In the genomic region with DNA sequence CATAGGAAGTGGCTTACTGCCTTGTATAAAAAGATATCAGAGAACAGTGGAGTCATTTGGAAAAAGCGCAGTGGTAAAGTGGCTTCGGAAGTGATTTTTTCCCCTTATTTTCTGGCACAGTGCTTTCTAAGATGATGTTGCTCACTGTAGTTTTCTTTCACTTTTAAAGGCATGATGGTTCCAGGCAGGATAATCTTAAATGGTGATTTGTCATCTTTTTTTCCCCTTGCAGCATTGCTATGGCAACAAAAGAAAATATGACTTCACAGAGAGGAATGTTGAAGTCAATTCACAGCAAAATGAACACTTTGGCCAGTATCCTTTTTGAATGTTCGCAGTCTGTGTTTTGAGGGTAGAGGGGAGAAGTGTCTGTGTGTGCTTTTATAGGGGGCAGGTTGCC, we compare ENCODE assay signal across 10 cellular contexts. TPM values are rescaled to one million over a fixed set of nuclear protein-coding genes. Genes with fewer than 3 reads are reported as not detected.
A peak's percentile ranks its signal among the peaks of the same experiment; 100 is the strongest.
DNase-seq lines count a peak whose midpoint lies in the region; ATAC-seq and TF ChIP-seq lines count a peak whose summit lies in the region.
"Had no signal": no experiment of that assay in that cellular context is flagged by ENCODE, and none has a peak within 500 bp of the region (broad histone marks: within the 10 kb centered on the region; RNA-seq: fewer than 3 reads in every experiment).

No MANE protein-coding gene starts in this region.

- H3K36me3 Mint-ChIP-seq in activated naive CD8-positive, alpha-beta T cell treated with anti-CD3 and anti-CD28 coated beads, Interleukin-2, amount 50 U/mL, for 24 hours (ENCODE audit: low read depth) = peaks cover 51% of the 10 kb centered on the region

- no peak for TF ChIP-seq POLR2A in erythroblast (IDR thresholded peaks at IDR 0.05; ENCODE audit: low read length)

- no peak overlapping the region for H3K4me3 Mint-ChIP-seq in activated naive CD8-positive, alpha-beta T cell treated with anti-CD3 and anti-CD28 coated beads, Interleukin-2, amount 50 U/mL, for 24 hours

- ATAC-seq in activated naive CD8-positive, alpha-beta T cell treated with anti-CD3 and anti-CD28 coated beads, Interleukin-2, amount 50 U/mL, for 24 hours = no peak
- peak; percentile 31 for ATAC-seq in Right ventricle myocardium superior (ENCODE audit: poor library complexity)

- H3K4me1 Mint-ChIP-seq in activated naive CD8-positive, alpha-beta T cell treated with anti-CD3 and anti-CD28 coated beads, Interleukin-2, amount 50 U/mL, for 24 hours = peaks cover 9% of the 10 kb centered on the region

- no peaks in the 10 kb centered on the region for H3K9me3 Mint-ChIP-seq in activated naive CD8-positive, alpha-beta T cell treated with anti-CD3 and anti-CD28 coated beads, Interleukin-2, amount 50 U/mL, for 24 hours

- POLR2A ChIA-PET in GM10248 (lab: Yijun Ruan, JAX) = no interaction called here

- DNase-seq in GM04503 (ENCODE audit: low read depth) = peak; percentile 82
- DNase-seq in activated naive CD8-positive, alpha-beta T cell treated with anti-CD3 and anti-CD28 coated beads, Interleukin-2, amount 50 U/mL, for 24 hours = no peak
- DNase-seq in Right ventricle myocardium superior = no peak
- DNase-seq in smooth muscle cell of the brain vasculature (ENCODE audit: low read depth, low spot score) = peak; percentile 37
- DNase-seq in erythroblast (lab: John Stamatoyannopoulos, UW) = no peak
- DNase-seq in GM10248 (ENCODE audit: extremely low spot score) = no peak
- DNase-seq in HUDEP-2 (lab: John Stamatoyannopoulos, UW; ENCODE audit: unreplicated experiment in 76 of 76) = no peak
- no peak for DNase-seq in cortex of kidney (lab: John Stamatoyannopoulos, UW)
- DNase-seq: activated CD8-positive, alpha-beta memory T cell treated with anti-CD3 and anti-CD28 coated beads for 24 hours; KBM-7 had no signal

- intact Hi-C loops in Right ventricle myocardium superior (cut with DNase I) = no loop called here

- H3K27me3 Mint-ChIP-seq in activated naive CD8-positive, alpha-beta T cell treated with anti-CD3 and anti-CD28 coated beads, Interleukin-2, amount 50 U/mL, for 24 hours = no peaks in the 10 kb centered on the region

- no peak for TF ChIP-seq CTCF in GM10248 (IDR thresholded peaks at IDR 0.05; ENCODE audit: control extremely low read depth, extremely low read depth, low read depth, missing control alignments)

- CTCF ChIA-PET in GM10248 (lab: Yijun Ruan, JAX) = interaction anchor here (1.0 kb wide), 1 partner anchor 12 kb away, joined by 3 read pairs; no protein-coding TSS in a partner anchor

- peak overlapping the region; percentile 23 for H3K27ac Mint-ChIP-seq in activated naive CD8-positive, alpha-beta T cell treated with anti-CD3 and anti-CD28 coated beads, Interleukin-2, amount 50 U/mL, for 24 hours

RNA-seq across cellular contexts. Expression of a gene that starts 42.5 kb away (rescaled TPM):
- 29.7 TPM for total RNA-seq in Right ventricle myocardium superior

Comparison
In these comparisons a context has a peak if more than half of its experiments do, and no peak if none do; other contexts are left out.
1. DNase-seq: peak in GM04503 (single experiment) and smooth muscle cell of the brain vasculature (single experiment); none in activated naive CD8-positive, alpha-beta T cell treated with anti-CD3 and anti-CD28 coated beads, Interleukin-2, amount 50 U/mL, for 24 hours (single experiment), Right ventricle myocardium superior (single experiment), erythroblast (0 of 2), GM10248 (single experiment), HUDEP-2 (0 of 76) and cortex of kidney (single experiment).